17 cellular contexts compared by ENCODE assay signal in genomic region chr6:37092851-37093727, GRCh38.
DNase-seq lines count a peak whose midpoint lies in the region; ATAC-seq, FAIRE-seq and TF ChIP-seq lines count a peak whose summit lies in the region.
"Had no signal": no experiment of that assay in that cellular context is flagged by ENCODE, and none has a peak within 500 bp of the region (broad histone marks: within the 10 kb centered on the region; RNA-seq: fewer than 3 reads in every experiment).

No MANE protein-coding gene starts in this region.

- H3K27ac Mint-ChIP-seq in Caco-2 (ENCODE audit: unreplicated experiment): peak overlapping the region; percentile 45
- H3K27ac Mint-ChIP-seq in neural progenitor cell: peak overlapping the region; percentile 87
- H3K27ac Mint-ChIP-seq: activated T-helper 2 cell treated with anti-CD3 and anti-CD28 coated beads, Interferon-gamma antibody, Interleukin-2, Interleukin-4, amounts not matched to agents 10 μg/mL and 5 μg/mL and 100 μg/mL, durations not matched to agents 14 hours and 24 hours and 36 hours; T-cell had no signal

- H3K36me3 ChIP-seq in Caco-2 (ENCODE audit: control insufficient read depth, insufficient read depth, low read length) (no peaks in the 10 kb centered on the region), neural progenitor cell (no peaks in the 10 kb centered on the region), mucosa of descending colon (ENCODE audit: low read depth) (no peaks in the 10 kb centered on the region)
- H3K36me3 ChIP-seq: BE2C, lower lobe of right lung, MG63 had no signal

- POLR2A ChIA-PET in Caco-2 (lab: Charles Lee): no interaction called here

- H3K36me3 Mint-ChIP-seq in Caco-2 (ENCODE audit: insufficient read depth, unreplicated experiment): no peaks in the 10 kb centered on the region
- H3K36me3 Mint-ChIP-seq in neural progenitor cell: no peaks in the 10 kb centered on the region
- H3K36me3 Mint-ChIP-seq: stimulated activated naive B cell treated with anti-CD40 and anti-IgM and Interleukin-4, amounts not matched to agents 10 μg/mL and 1 μg/mL and 100 μg/mL, for 72 hours; T-cell had no signal

- no peaks in the 10 kb centered on the region for H3K27me3 ChIP-seq in Caco-2 (replicated peaks; ENCODE audit: control insufficient read depth, insufficient read depth, low read length)
- H3K27me3 ChIP-seq in neural progenitor cell: no peaks in the 10 kb centered on the region
- H3K27me3 ChIP-seq: BE2C, MG63 had no signal

- no peak overlapping the region for H3K4me2 ChIP-seq in neural progenitor cell

- H3K4me1 Mint-ChIP-seq in Caco-2 (ENCODE audit: low read depth, unreplicated experiment) (peaks cover 7% of the 10 kb centered on the region), neural progenitor cell (peaks cover 21% of the 10 kb centered on the region)

- TF ChIP-seq CTCF in Caco-2 (IDR thresholded peaks at IDR 0.05; ENCODE audit: insufficient read depth in 1 of 2, low read depth in 1 of 2, low read length in 1 of 2, severe bottlenecking in 1 of 2, unreplicated experiment in 1 of 2) (no peak), neural progenitor cell (IDR thresholded peaks at IDR 0.05) (no peak), mucosa of descending colon (IDR thresholded peaks at IDR 0.05) (no peak)

- H3K4me1 ChIP-seq in Caco-2: peaks cover 11% of the 10 kb centered on the region; the same call in 1 of the 2 replicates
- no peaks in the 10 kb centered on the region for H3K4me1 ChIP-seq in neural progenitor cell
- no peaks in the 10 kb centered on the region for H3K4me1 ChIP-seq in mucosa of descending colon (ENCODE audit: low read depth)
- H3K4me1 ChIP-seq: BE2C had no signal

- no peak for DNase-seq in Caco-2
- peak; percentile 45 for DNase-seq in NCI-H69 (lab: John Stamatoyannopoulos, UW)
- no peak for DNase-seq in neural progenitor cell (ENCODE audit: low spot score)
- DNase-seq in mucosa of descending colon: no peak
- DNase-seq in GM12892 (ENCODE audit: insufficient read length): no peak
- DNase-seq: BE2C; DND-41; lower lobe of right lung; MG63; occipital lobe; stimulated activated naive B cell treated with anti-CD40 and anti-IgM and Interleukin-4, amounts not matched to agents 10 μg/mL and 1 μg/mL and 100 μg/mL, for 72 hours; T-cell had no signal

- no peaks in the 10 kb centered on the region for H3K79me2 ChIP-seq in neural progenitor cell (ENCODE audit: low read depth)

- H3K9ac ChIP-seq in neural progenitor cell: no peak overlapping the region

- intact Hi-C loops in Caco-2 (cut with micrococcal nuclease; ENCODE audit: unreplicated experiment): no loop called here
- intact Hi-C loops in mucosa of descending colon (cut with DNase I, micrococcal nuclease): no loop called here

- no peaks in the 10 kb centered on the region for H3F3A ChIP-seq in neural progenitor cell (ENCODE audit: low read depth)

- H3K27ac ChIP-seq in neural progenitor cell: no peak overlapping the region
- H3K27ac ChIP-seq: lower lobe of right lung had no signal

- H3K4me3 Mint-ChIP-seq in Caco-2 (ENCODE audit: unreplicated experiment) (no peak overlapping the region), neural progenitor cell (no peak overlapping the region)
- H3K4me3 Mint-ChIP-seq: stimulated activated naive B cell treated with anti-CD40 and anti-IgM and Interleukin-4, amounts not matched to agents 10 μg/mL and 1 μg/mL and 100 μg/mL, for 72 hours; T-cell had no signal

- no TSS peak for BruUV-seq in Caco-2 (replicated peaks; lab: Mats Ljungman, UMichigan)

- H3K4me3 ChIP-seq in Caco-2 (ENCODE audit: low read depth, low read length) (no peak overlapping the region), neural progenitor cell (no peak overlapping the region), mucosa of descending colon (no peak overlapping the region)
- H3K4me3 ChIP-seq: lower lobe of right lung, MG63 had no signal

- no peaks in the 10 kb centered on the region for H4K20me1 ChIP-seq in neural progenitor cell (ENCODE audit: low read depth)

- H2AFZ ChIP-seq in neural progenitor cell (replicated peaks): no peak overlapping the region

- ATAC-seq in esophagus mucosa (peak; percentile 61), HG03135 (IDR thresholded peaks at IDR 0.05; ENCODE audit: unreplicated experiment) (no peak), mucosa of descending colon (no peak), GM19328 (IDR thresholded peaks at IDR 0.05; ENCODE audit: unreplicated experiment) (no peak)
- ATAC-seq: stimulated activated naive B cell treated with anti-CD40 and anti-IgM and Interleukin-4, amounts not matched to agents 10 μg/mL and 1 μg/mL and 100 μg/mL, for 72 hours; T-cell had no signal

- no peak for TF ChIP-seq POLR2A in GM12892 (IDR thresholded peaks at IDR 0.05; ENCODE audit: low read depth, low read length)

- no peaks in the 10 kb centered on the region for H3K9me3 Mint-ChIP-seq in Caco-2 (ENCODE audit: unreplicated experiment)
- no peaks in the 10 kb centered on the region for H3K9me3 Mint-ChIP-seq in neural progenitor cell
- H3K9me3 Mint-ChIP-seq: activated T-helper 2 cell treated with anti-CD3 and anti-CD28 coated beads, Interferon-gamma antibody, Interleukin-2, Interleukin-4, amounts not matched to agents 10 μg/mL and 5 μg/mL and 100 μg/mL, durations not matched to agents 14 hours and 24 hours and 36 hours; stimulated activated naive B cell treated with anti-CD40 and anti-IgM and Interleukin-4, amounts not matched to agents 10 μg/mL and 1 μg/mL and 100 μg/mL, for 72 hours; T-cell had no signal

- CTCF ChIA-PET in Caco-2 (lab: Charles Lee): no interaction called here

- H3K9me3 ChIP-seq in Caco-2 (no peaks in the 10 kb centered on the region), neural progenitor cell (ENCODE audit: low read depth) (no peaks in the 10 kb centered on the region), mucosa of descending colon (no peaks in the 10 kb centered on the region)
- H3K9me3 ChIP-seq: BE2C, lower lobe of right lung, MG63 had no signal

- FAIRE-seq in GM12892 (lab: Jason Lieb, UNC): no peak
- FAIRE-seq: bronchial epithelial cell had no signal

- H3K27me3 Mint-ChIP-seq in Caco-2 (ENCODE audit: insufficient read depth, unreplicated experiment) (no peaks in the 10 kb centered on the region), neural progenitor cell (ENCODE audit: insufficient read depth, low read depth) (peaks cover 8% of the 10 kb centered on the region)
- H3K27me3 Mint-ChIP-seq: stimulated activated naive B cell treated with anti-CD40 and anti-IgM and Interleukin-4, amounts not matched to agents 10 μg/mL and 1 μg/mL and 100 μg/mL, for 72 hours; T-cell had no signal
